ENCODE assay signal across 14 cellular contexts in genomic region chr4:24578364-24578763, GRCh38. TPM values are rescaled to one million over a fixed set of nuclear protein-coding genes. Genes with fewer than 3 reads are reported as not detected.
DNase-seq lines count a peak whose midpoint lies in the region; ATAC-seq and TF ChIP-seq lines count a peak whose summit lies in the region.
"Had no signal": no experiment of that assay in that cellular context is flagged by ENCODE, and none has a peak within 500 bp of the region (broad histone marks: within the 10 kb centered on the region; RNA-seq: fewer than 3 reads in every experiment).

No MANE protein-coding gene starts in this region.

- peaks cover 79% of the 10 kb centered on the region for H3K36me3 Mint-ChIP-seq in activated CD4-positive, alpha-beta T cell treated with anti-CD3 and anti-CD28 coated beads for 36 hours (ENCODE audit: low read depth)
- peaks cover 82% of the 10 kb centered on the region for H3K36me3 Mint-ChIP-seq in activated naive CD8-positive, alpha-beta T cell treated with anti-CD3 and anti-CD28 coated beads for 36 hours

- H3K27ac Mint-ChIP-seq in activated CD4-positive, alpha-beta T cell treated with anti-CD3 and anti-CD28 coated beads for 36 hours: peak overlapping the region; percentile 52
- no peak overlapping the region for H3K27ac Mint-ChIP-seq in activated naive CD8-positive, alpha-beta T cell treated with anti-CD3 and anti-CD28 coated beads for 36 hours

- H3K9me3 ChIP-seq in neutrophil: no peaks in the 10 kb centered on the region
- H3K9me3 ChIP-seq: thyroid gland had no signal

- H3K9me3 Mint-ChIP-seq in activated CD4-positive, alpha-beta T cell treated with anti-CD3 and anti-CD28 coated beads for 36 hours (ENCODE audit: low read depth): no peaks in the 10 kb centered on the region
- peaks cover 2% of the 10 kb centered on the region for H3K9me3 Mint-ChIP-seq in activated naive CD8-positive, alpha-beta T cell treated with anti-CD3 and anti-CD28 coated beads for 36 hours

- no peaks in the 10 kb centered on the region for H3K27me3 Mint-ChIP-seq in activated CD4-positive, alpha-beta T cell treated with anti-CD3 and anti-CD28 coated beads for 36 hours
- H3K27me3 Mint-ChIP-seq in activated naive CD8-positive, alpha-beta T cell treated with anti-CD3 and anti-CD28 coated beads for 36 hours: no peaks in the 10 kb centered on the region

- peaks cover 75% of the 10 kb centered on the region for H3K4me1 Mint-ChIP-seq in activated CD4-positive, alpha-beta T cell treated with anti-CD3 and anti-CD28 coated beads for 36 hours
- peaks cover 68% of the 10 kb centered on the region for H3K4me1 Mint-ChIP-seq in activated naive CD8-positive, alpha-beta T cell treated with anti-CD3 and anti-CD28 coated beads for 36 hours

- peaks cover 24 to 28% of the 10 kb centered on the region in 2 experiments for H3K4me1 ChIP-seq in neutrophil (ENCODE audit: control insufficient read depth in 1 of 2, insufficient read depth in 1 of 2, low read depth in 1 of 2, low read length in 1 of 2)

- CTCF ChIA-PET in activated CD4-positive, alpha-beta T cell treated with anti-CD3 and anti-CD28 coated beads for 36 hours (lab: Charles Lee): interaction anchor here (0.6 to 1.0 kb wide), 2 partner anchors 16 to 309 kb away, joined by 3 to 4 read pairs; no protein-coding TSS in a partner anchor

- H3K27me3 ChIP-seq in neutrophil: no peaks in the 10 kb centered on the region
- H3K27me3 ChIP-seq: thyroid gland had no signal

- TF ChIP-seq CTCF in neutrophil (IDR thresholded peaks at IDR 0.05): no peak

- intact Hi-C loops in activated CD4-positive, alpha-beta T cell treated with anti-CD3 and anti-CD28 coated beads for 36 hours (cut with DNase I, micrococcal nuclease): loop anchor here in 1 of 2 experiments (5.0 kb wide), 1 partner anchor 36 kb away; no protein-coding TSS in a partner anchor

- no peak overlapping the region for H3K4me3 ChIP-seq in neutrophil (ENCODE audit: low read depth in 1 of 2, low read length in 1 of 2)
- H3K4me3 ChIP-seq: thyroid gland had no signal

- ATAC-seq in activated CD4-positive, alpha-beta T cell treated with anti-CD3 and anti-CD28 coated beads for 36 hours: no peak
- no peak for ATAC-seq in HG03045 (IDR thresholded peaks at IDR 0.05; ENCODE audit: unreplicated experiment)

- H3K27ac ChIP-seq in neutrophil: peak overlapping the region; percentile 53
- H3K27ac ChIP-seq: thyroid gland, WERI-Rb-1 had no signal

- POLR2A ChIA-PET in activated CD4-positive, alpha-beta T cell treated with anti-CD3 and anti-CD28 coated beads for 36 hours (lab: Charles Lee): interaction anchor here (1.0 kb wide), 1 partner anchor 10 kb away, joined by 4 read pairs; no protein-coding TSS in a partner anchor

- peaks cover 27% of the 10 kb centered on the region for H3K36me3 ChIP-seq in neutrophil

- no peak for DNase-seq in activated CD4-positive, alpha-beta T cell treated with anti-CD3 and anti-CD28 coated beads for 36 hours
- no peak for DNase-seq in activated CD4-positive, alpha-beta T cell treated with anti-CD3 and anti-CD28 coated beads, Interleukin-2, amount 50 U/mL, for 48 hours
- DNase-seq in Kasumi-1 (lab: John Stamatoyannopoulos, UW) (peak; percentile 42 to 57), NCI-H1694 (lab: John Stamatoyannopoulos, UW) (no peak), EL (no peak)
- no peak for DNase-seq in activated naive CD8-positive, alpha-beta T cell treated with anti-CD3 and anti-CD28 coated beads for 36 hours
- DNase-seq: ACHN, NCI-H69, SHP77 treated with DMSO at 0.1 percent for 48 hours, small intestine, thyroid gland, WERI-Rb-1 had no signal

- H3K4me3 Mint-ChIP-seq in activated CD4-positive, alpha-beta T cell treated with anti-CD3 and anti-CD28 coated beads for 36 hours: no peak overlapping the region
- peak overlapping the region; percentile 35 for H3K4me3 Mint-ChIP-seq in activated naive CD8-positive, alpha-beta T cell treated with anti-CD3 and anti-CD28 coated beads for 36 hours

RNA-seq across cellular contexts. Expression of gene DHX15, which starts 6.0 kb away (rescaled TPM):
- 100 to 1,000 TPM; 201 to 210 TPM for total RNA-seq in activated CD4-positive, alpha-beta T cell treated with anti-CD3 and anti-CD28 coated beads for 36 hours
- 100 to 1,000 TPM; 231 to 236 TPM for total RNA-seq in activated naive CD8-positive, alpha-beta T cell treated with anti-CD3 and anti-CD28 coated beads for 36 hours

Comparison
In these comparisons a context has a peak if more than half of its experiments do, and no peak if none do; other contexts are left out.
1. DNase-seq: peak in Kasumi-1 (2 of 2); none in activated CD4-positive, alpha-beta T cell treated with anti-CD3 and anti-CD28 coated beads for 36 hours (single experiment), activated CD4-positive, alpha-beta T cell treated with anti-CD3 and anti-CD28 coated beads, Interleukin-2, amount 50 U/mL, for 48 hours (0 of 2), activated naive CD8-positive, alpha-beta T cell treated with anti-CD3 and anti-CD28 coated beads for 36 hours (single experiment), NCI-H1694 (single experiment) and EL (single experiment).